ENCODE assay signal across 12 cellular contexts in genomic region chr4:71261633-71262121, GRCh38.
A peak's percentile ranks its signal among the peaks of the same experiment; 100 is the strongest.
DNase-seq lines count a peak whose midpoint lies in the region; ATAC-seq and TF ChIP-seq lines count a peak whose summit lies in the region.
"Had no signal": no experiment of that assay in that cellular context is flagged by ENCODE, and none has a peak within 500 bp of the region (broad histone marks: within the 10 kb centered on the region; RNA-seq: fewer than 3 reads in every experiment).

No MANE protein-coding gene starts in this region.

- H3K36me3 Mint-ChIP-seq in brain (no peaks in the 10 kb centered on the region), osteocyte (ENCODE audit: unreplicated experiment) (peaks cover 13% of the 10 kb centered on the region), H9 (ENCODE audit: insufficient read depth in 1 of 3, low read depth in 3 of 3) (no peaks in the 10 kb centered on the region)

- no peak overlapping the region for H2AK5ac ChIP-seq in H9 (ENCODE audit: insufficient read length, low read length)

- H3K9me3 Mint-ChIP-seq in brain (no peaks in the 10 kb centered on the region), osteocyte (ENCODE audit: unreplicated experiment) (no peaks in the 10 kb centered on the region), H9 (no peaks in the 10 kb centered on the region)
- H3K9me3 Mint-ChIP-seq: CD4-positive, alpha-beta T cell had no signal

- no peak overlapping the region for H3K18ac ChIP-seq in H9 (ENCODE audit: insufficient read length, low read depth, low read length)

- H3K27me3 Mint-ChIP-seq in brain (no peaks in the 10 kb centered on the region), osteocyte (ENCODE audit: unreplicated experiment) (peaks cover 2% of the 10 kb centered on the region), H9 (ENCODE audit: low read depth) (no peaks in the 10 kb centered on the region)
- H3K27me3 Mint-ChIP-seq: CD4-positive, alpha-beta T cell had no signal

- H2BK20ac ChIP-seq in H9 (ENCODE audit: low read depth, low read length, poor library complexity, severe bottlenecking): no peak overlapping the region

- H3K23me2 ChIP-seq in H9 (ENCODE audit: insufficient read length, low read depth, low read length, poor library complexity, severe bottlenecking): no peaks in the 10 kb centered on the region

- TF ChIP-seq CTCF in brain (conservative IDR thresholded peaks at IDR 0.05) (no peak), osteocyte (IDR thresholded peaks at IDR 0.05) (no peak), H9 (conservative IDR thresholded peaks at IDR 0.05) (no peak)

- H3K4me1 Mint-ChIP-seq in brain: peaks cover 54% of the 10 kb centered on the region
- peaks cover 28% of the 10 kb centered on the region for H3K4me1 Mint-ChIP-seq in osteocyte (ENCODE audit: unreplicated experiment)
- peaks cover 0 to 8% of the 10 kb centered on the region in 2 experiments; a peak in 2 of 4 replicates for H3K4me1 Mint-ChIP-seq in H9

- H4K91ac ChIP-seq in H9 (ENCODE audit: insufficient read length, low read depth, low read length): no peak overlapping the region

- H2BK15ac ChIP-seq in H9 (ENCODE audit: low read depth, low read length): no peak overlapping the region

- no peak overlapping the region for H3K9ac ChIP-seq in H9 (ENCODE audit: extremely low read depth, insufficient read length, low read length)

- no peak for DNase-seq in osteocyte (ENCODE audit: extremely low spot score, unreplicated experiment)
- DNase-seq in COR-L47 (lab: John Stamatoyannopoulos, UW): no peak
- no peak for DNase-seq in H9
- DNase-seq in stimulated activated CD4-positive, alpha-beta T cell treated with anti-CD3 and anti-CD28 coated beads, Interleukin-2, amount 100 ng/mL, for 48 hours: no peak
- DNase-seq: CD4-positive, alpha-beta T cell; mucosa of descending colon; NCI-H1417 treated with DMSO at 0.1 percent for 48 hours; RPMI8226; T1000 had no signal

- no peaks in the 10 kb centered on the region for H3K79me1 ChIP-seq in H9 (ENCODE audit: insufficient read depth, low read depth, low read length, poor library complexity, severe bottlenecking)

- H3K27me3 ChIP-seq in H9 (ENCODE audit: insufficient read depth, low read length): no peaks in the 10 kb centered on the region

- no peak overlapping the region for H3K23ac ChIP-seq in H9 (ENCODE audit: insufficient read length, low read depth, low read length)

- no peak overlapping the region for H2BK12ac ChIP-seq in H9 (ENCODE audit: insufficient read length, low read depth, low read length)

- no peak overlapping the region for H2AFZ ChIP-seq in H9 (ENCODE audit: low read length)

- no peak overlapping the region for H3K27ac ChIP-seq in H9 (ENCODE audit: insufficient read length, low read depth, low read length)

- H4K8ac ChIP-seq in H9 (replicated peaks; ENCODE audit: insufficient read length, low read depth, low read length): no peak overlapping the region

- H3T11ph ChIP-seq in H9 (ENCODE audit: low read length): no peak overlapping the region

- no peak overlapping the region for H3K14ac ChIP-seq in H9 (ENCODE audit: insufficient read depth, low read length)

- H3K27ac Mint-ChIP-seq in brain (peak overlapping the region in 3 of 5 experiments; percentile 12 to 76 (median 75)), osteocyte (ENCODE audit: unreplicated experiment) (peak overlapping the region; percentile 15), H9 (no peak overlapping the region; a peak in 1 of 7 replicates)
- H3K27ac Mint-ChIP-seq: CD4-positive, alpha-beta T cell had no signal

- H3K9me3 ChIP-seq in H9 (ENCODE audit: control insufficient read depth, low read depth, low read length): no peaks in the 10 kb centered on the region
- H3K9me3 ChIP-seq: mucosa of descending colon had no signal

- no CpG with 5 or more reads among the region's 3 CpGs for WGBS in H9 (ENCODE audit: extremely low coverage, insufficient read length, low lambda C conversion rate)

- H4K20me1 ChIP-seq in H9 (ENCODE audit: control insufficient read depth, insufficient read depth, insufficient read length): no peaks in the 10 kb centered on the region

- no peak overlapping the region for H4K5ac ChIP-seq in H9 (ENCODE audit: insufficient read length, low read depth, low read length)

- no peak overlapping the region for H3K4me2 ChIP-seq in H9 (ENCODE audit: insufficient read depth, insufficient read length, low read length)

- ATAC-seq in GM18868 (IDR thresholded peaks at IDR 0.05; ENCODE audit: unreplicated experiment): peak; percentile 29
- peak; percentile 30 for ATAC-seq in HG02678 (IDR thresholded peaks at IDR 0.05; ENCODE audit: unreplicated experiment)
- ATAC-seq: mucosa of descending colon had no signal

- H2BK120ac ChIP-seq in H9 (ENCODE audit: low read depth, low read length, poor library complexity, severe bottlenecking): no peak overlapping the region

- no peak overlapping the region for H3K56ac ChIP-seq in H9 (ENCODE audit: insufficient read length, low read depth, low read length)

- no peak overlapping the region for H2BK5ac ChIP-seq in H9 (ENCODE audit: insufficient read length, low read length)

- H3K4ac ChIP-seq in H9 (ENCODE audit: low read depth, low read length): no peak overlapping the region

- no peaks in the 10 kb centered on the region for H3K79me2 ChIP-seq in H9 (ENCODE audit: insufficient read depth, low read length)

- H3K4me3 Mint-ChIP-seq in brain (peak overlapping the region in 1 of 5 experiments; percentile 0), osteocyte (ENCODE audit: unreplicated experiment) (no peak overlapping the region), H9 (no peak overlapping the region)
- H3K4me3 Mint-ChIP-seq: CD4-positive, alpha-beta T cell had no signal

- peaks cover 5% of the 10 kb centered on the region; the same call in 1 of the 2 replicates for H3K4me1 ChIP-seq in H9 (ENCODE audit: insufficient read depth, low read length)

Comparison
In these comparisons a context has a peak if more than half of its experiments do, and no peak if none do; other contexts are left out.
1. H3K27ac Mint-ChIP-seq: peak in brain (3 of 5) and osteocyte (single experiment); none in H9 (0 of 3).